Comparison of ENCODE assay signal across 19 cellular contexts in genomic region chr1:154014154-154014910, GRCh38. TPM values are rescaled to one million over a fixed set of nuclear protein-coding genes. Genes with fewer than 3 reads are reported as not detected.
DNase-seq lines count a peak whose midpoint lies in the region; ATAC-seq, FAIRE-seq and TF ChIP-seq lines count a peak whose summit lies in the region.
"Had no signal": no experiment of that assay in that cellular context is flagged by ENCODE, and none has a peak within 500 bp of the region (broad histone marks: within the 10 kb centered on the region; RNA-seq: fewer than 3 reads in every experiment).

No MANE protein-coding gene starts in this region.

- RAD21 ChIA-PET in HCT116 (lab: Charles Lee; ENCODE audit: low non-redundant PET in 1 of 2, low total read pairs in 2 of 2, uncharacterized antibody in 2 of 2, unreplicated experiment in 2 of 2), result no interaction called here

- no peak overlapping the region for H3K4me3 Mint-ChIP-seq in Calu3 (ENCODE audit: low read depth, unreplicated experiment)
- H3K4me3 Mint-ChIP-seq: activated naive CD8-positive, alpha-beta T cell; nephron progenitor cell had no signal

- H3K4me3 ChIP-seq in HCT116 (replicated peaks in 1 of 2; ENCODE audit: low read depth in 1 of 2, low read length in 2 of 2), result no peak overlapping the region
- no peak overlapping the region for H3K4me3 ChIP-seq in adrenal gland
- H3K4me3 ChIP-seq in dorsolateral prefrontal cortex, result no peak overlapping the region
- H3K4me3 ChIP-seq: heart right ventricle, left lung, sigmoid colon, suprapubic skin had no signal

- BruUV-seq in Calu3 (replicated peaks; lab: Mats Ljungman, UMichigan), result no TSS peak
- BruUV-seq in HCT116 (replicated peaks; lab: Mats Ljungman, UMichigan), result no TSS peak

- H3K36me3 ChIP-seq in HCT116 (ENCODE audit: control insufficient read depth in 1 of 2, insufficient read depth in 2 of 2, low read length in 2 of 2) (no peaks in the 10 kb centered on the region), adrenal gland (replicated peaks in 1 of 2) (no peaks in the 10 kb centered on the region)
- H3K36me3 ChIP-seq: heart right ventricle, left lung, sigmoid colon, suprapubic skin had no signal

- POLR2A ChIA-PET in HCT116 (lab: Charles Lee), result no interaction called here

- H3K27ac Mint-ChIP-seq in Calu3 (ENCODE audit: unreplicated experiment), result peak overlapping the region; percentile 7
- H3K27ac Mint-ChIP-seq: activated naive CD8-positive, alpha-beta T cell; nephron progenitor cell had no signal

- no peaks in the 10 kb centered on the region for H3K27me3 Mint-ChIP-seq in Calu3 (ENCODE audit: unreplicated experiment)
- H3K27me3 Mint-ChIP-seq: activated naive CD8-positive, alpha-beta T cell had no signal

- H3K9ac ChIP-seq in HCT116 (ENCODE audit: low read length), result no peak overlapping the region

- 39 to 56% (median 52%) methylated on average over 3 of the region's 3 CpGs for WGBS in adrenal gland, 4 donors

- H3K4me1 ChIP-seq in HCT116 (ENCODE audit: control insufficient read depth in 1 of 2, insufficient read depth in 2 of 2, low read length in 2 of 2) (peaks cover 3 to 6% of the 10 kb centered on the region in 2 experiments; a peak in 2 of 4 replicates), adrenal gland (replicated peaks in 1 of 2) (no peaks in the 10 kb centered on the region)
- H3K4me1 ChIP-seq: heart right ventricle, left lung, sigmoid colon, suprapubic skin had no signal

- no peak overlapping the region for H2AFZ ChIP-seq in HCT116 (ENCODE audit: low read depth, low read length, poor library complexity, severe bottlenecking)

- TF ChIP-seq POLR2A in HCT116 (IDR thresholded peaks at IDR 0.05; ENCODE audit: borderline replicate concordance, extremely low read depth, insufficient read depth, insufficient read length), result no peak
- TF ChIP-seq POLR2A in adrenal gland (IDR thresholded peaks at IDR 0.05), result no peak
- no peak for TF ChIP-seq POLR2A in GM12891 (IDR thresholded peaks at IDR 0.05; ENCODE audit: low read depth, low read length)

- H3K4me1 Mint-ChIP-seq in Calu3 (ENCODE audit: low read depth, unreplicated experiment), result peaks cover 10% of the 10 kb centered on the region
- H3K4me1 Mint-ChIP-seq: nephron progenitor cell had no signal

- FAIRE-seq in GM12891 (lab: Jason Lieb, UNC), result no peak
- FAIRE-seq: TTC549 had no signal

- CTCF ChIA-PET in Calu3 (lab: Charles Lee) (interaction anchor here (0.6 kb wide), 1 partner anchor 139 kb away, joined by 3 read pairs; no protein-coding TSS in a partner anchor), HCT116 (lab: Charles Lee) (no interaction called here)

- H3K9me3 ChIP-seq in HCT116 (ENCODE audit: control insufficient read depth in 1 of 2, insufficient read depth in 1 of 2, low read depth in 1 of 2, low read length in 2 of 2), result no peaks in the 10 kb centered on the region
- no peaks in the 10 kb centered on the region for H3K9me3 ChIP-seq in adrenal gland (replicated peaks in 1 of 3)
- H3K9me3 ChIP-seq: Caco-2, heart right ventricle, left lung, sigmoid colon, suprapubic skin had no signal

- H3K4me2 ChIP-seq in HCT116 (ENCODE audit: low read length), result 0 out of 2 replicates have a peak overlapping the region, but pooled peaks have one; percentile 20

- H4K20me1 ChIP-seq in HCT116 (ENCODE audit: insufficient read depth), result no peaks in the 10 kb centered on the region

- no peak for DNase-seq in Calu3
- DNase-seq in HCT116 (ENCODE audit: low read depth, low spot score), result no peak
- peak in 4 of 7 donors; percentile 30 to 61 (median 43) for DNase-seq in adrenal gland
- DNase-seq in hepatic stellate cell (ENCODE audit: low spot score), result peak; percentile 32
- DNase-seq in foreskin melanocyte, result no peak
- DNase-seq in GM12891 (ENCODE audit: insufficient read length, low spot score), result no peak
- no peak for DNase-seq in dorsolateral prefrontal cortex
- DNase-seq: Caco-2, heart right ventricle, left lung, NCI-H1417 treated with DMSO at 0.1 percent for 48 hours, NCI-H510A, nephron progenitor cell, Right ventricle myocardium superior, sigmoid colon had no signal

- H3K79me2 ChIP-seq in HCT116 (ENCODE audit: insufficient read depth, low read length), result no peaks in the 10 kb centered on the region

- no peaks in the 10 kb centered on the region for H3K9me3 Mint-ChIP-seq in Calu3 (ENCODE audit: low read depth, unreplicated experiment)
- H3K9me3 Mint-ChIP-seq: nephron progenitor cell had no signal

- H3K27ac ChIP-seq in HCT116 (ENCODE audit: low read depth, low read length) (no peak overlapping the region), adrenal gland (no peak overlapping the region), dorsolateral prefrontal cortex (no peak overlapping the region)
- H3K27ac ChIP-seq: heart right ventricle, left lung, sigmoid colon, suprapubic skin had no signal

- TF ChIP-seq RAD21 in HCT116 (IDR thresholded peaks at IDR 0.05; ENCODE audit: low read depth), result no peak

- TF ChIP-seq CTCF in Calu3 (IDR thresholded peaks at IDR 0.05; ENCODE audit: unreplicated experiment), result no peak
- no peak for TF ChIP-seq CTCF in HCT116 (IDR thresholded peaks at IDR 0.05 in 2 of 3, conservative IDR thresholded peaks at IDR 0.05 in 1 of 3; ENCODE audit: borderline replicate concordance in 1 of 3, insufficient read depth in 1 of 3, low read depth in 2 of 3, low read length in 2 of 3)
- peak in 3 of 6 experiments; percentile 8 to 22 (median 16) for TF ChIP-seq CTCF in adrenal gland (IDR thresholded peaks at IDR 0.05)
- no peak for TF ChIP-seq CTCF in dorsolateral prefrontal cortex (IDR thresholded peaks at IDR 0.05 in 54 of 56, conservative IDR thresholded peaks at IDR 0.05 in 2 of 56; ENCODE audit: low read depth in 1 of 56, partially characterized antibody in 56 of 56)

- no peaks in the 10 kb centered on the region for H3K9me2 ChIP-seq in HCT116 (ENCODE audit: insufficient read depth)

- H3K27me3 ChIP-seq in HCT116 (ENCODE audit: insufficient read depth, low read length) (no peaks in the 10 kb centered on the region), adrenal gland (no peaks in the 10 kb centered on the region), dorsolateral prefrontal cortex (no peaks in the 10 kb centered on the region)
- H3K27me3 ChIP-seq: heart right ventricle, left lung, sigmoid colon, suprapubic skin had no signal

- peak; percentile 49 for ATAC-seq in HCT116
- ATAC-seq in GM21360 (IDR thresholded peaks at IDR 0.05; ENCODE audit: unreplicated experiment), result no peak
- ATAC-seq: heart right ventricle, left lung had no signal

- intact Hi-C loops in Calu3 (cut with micrococcal nuclease; ENCODE audit: unreplicated experiment) (no loop called here), HCT116 (cut with micrococcal nuclease) (no loop called here), adrenal gland (cut with DNase I) (loop anchor here in 1 of 2 donors (10.0 kb wide), 1 partner anchor 130 kb away; no protein-coding TSS in a partner anchor), dorsolateral prefrontal cortex (cut with DNase I) (no loop called here)

- no peaks in the 10 kb centered on the region for H3K36me3 Mint-ChIP-seq in Calu3 (ENCODE audit: insufficient read depth, unreplicated experiment)

TF ChIP-seq in HCT116, 20 proteins besides CTCF, POLR2A, EP300 and RAD21:
- peak; percentile 30; the same call in 1 of the 2 replicates for TF ChIP-seq MAX (IDR thresholded peaks at IDR 0.05)
- no peak for TF ChIP-seq SIN3A (IDR thresholded peaks at IDR 0.05; ENCODE audit: low read depth)
TF ChIP-seq in HCT116: peak in this region for 1.

TF ChIP-seq in GM12891, 5 proteins besides CTCF, POLR2A, EP300 and RAD21:
- TF ChIP-seq PAX5 (IDR thresholded peaks at IDR 0.05; ENCODE audit: insufficient read depth, low read length, severe bottlenecking), result no peak
- no peak for TF ChIP-seq POU2F2 (IDR thresholded peaks at IDR 0.05; ENCODE audit: low read depth, low read length)
- no peak for TF ChIP-seq TAF1 (IDR thresholded peaks at IDR 0.05; ENCODE audit: low read depth, low read length)
- TF ChIP-seq SPI1 (IDR thresholded peaks at IDR 0.05; ENCODE audit: low read depth, low read length), result no peak

RNA-seq across cellular contexts. Expression of gene RPS27, which starts 23.8 kb away (rescaled TPM):
- total RNA-seq in Calu3 (2022) (1,532 and 1,783 TPM in 2 replicates), HCT116 (2021; ENCODE audit: unreplicated experiment) (1,905 TPM), adrenal gland (1,000 to 10,000 TPM in 7 of 8 donors, 100 to 1,000 TPM in 1; 943 to 2,886 (median 1,497) TPM), dorsolateral prefrontal cortex (100 to 1,000 TPM; 250 to 825 (median 494) TPM)
- polyA plus RNA-seq in HCT116 (2012), result 4,812 and 5,865 TPM in 2 replicates
- polyA plus RNA-seq in adrenal gland, result 1,000 to 10,000 TPM; 3,330 to 6,436 (median 4,487) TPM
- polyA plus RNA-seq in GM12891 (2012; ENCODE audit: low read depth, missing spikeins), result 19,159 TPM

RNA-seq across cellular contexts. Expression of gene RAB13, which starts 28.2 kb away (rescaled TPM):
- 87.5 and 95.0 TPM in 2 replicates for total RNA-seq in Calu3 (2022)
- total RNA-seq in HCT116 (2021; ENCODE audit: unreplicated experiment), result 93.6 TPM
- 86.0 and 107 TPM in 2 replicates for polyA plus RNA-seq in HCT116 (2012)
- total RNA-seq in adrenal gland, result 100 to 1,000 TPM in 4 of 8 donors, 10 to 100 TPM in 4; 22.9 to 165 (median 96.8) TPM
- 100 to 1,000 TPM; 152 to 328 (median 275) TPM for polyA plus RNA-seq in adrenal gland
- 109 TPM for polyA plus RNA-seq in GM12891 (2012; ENCODE audit: low read depth, missing spikeins)
- total RNA-seq in dorsolateral prefrontal cortex, result 10 to 100 TPM; 10.1 to 72.2 (median 23.7) TPM

RNA-seq across cellular contexts. Expression of gene JTB, which starts 36.9 kb away (rescaled TPM):
- total RNA-seq in Calu3 (2022) (105 and 115 TPM in 2 replicates), HCT116 (2021; ENCODE audit: unreplicated experiment) (123 TPM), adrenal gland (100 to 1,000 TPM; 103 to 327 (median 179) TPM), dorsolateral prefrontal cortex (100 to 1,000 TPM in 5 of 120 experiments, 10 to 100 TPM in 115; 59.2 to 132 (median 78.9) TPM)
- polyA plus RNA-seq in HCT116 (2012), result 99.5 and 119 TPM in 2 replicates
- 100 to 1,000 TPM in 2 of 3 donors, 10 to 100 TPM in 1; 68.3 to 144 (median 140) TPM for polyA plus RNA-seq in adrenal gland
- 127 TPM for polyA plus RNA-seq in GM12891 (2012; ENCODE audit: low read depth, missing spikeins)

RNA-seq across cellular contexts. Expression of gene CREB3L4, which starts 46.6 kb away (rescaled TPM):
- total RNA-seq in Calu3 (2022) (23.2 and 26.5 TPM in 2 replicates), HCT116 (2021; ENCODE audit: unreplicated experiment) (15.3 TPM), adrenal gland (10 to 100 TPM in 7 of 8 donors, 1 to 10 TPM in 1; 5.1 to 16.7 (median 15.0) TPM), dorsolateral prefrontal cortex (10 to 100 TPM in 1 of 120 experiments, 1 to 10 TPM in 119; 1.5 to 11.6 (median 4.5) TPM)
- polyA plus RNA-seq in HCT116 (2012), result 17.8 and 19.1 TPM in 2 replicates
- polyA plus RNA-seq in adrenal gland, result 10 to 100 TPM in 2 of 3 donors, 1 to 10 TPM in 1; 6.3 to 21.8 (median 19.0) TPM
- polyA plus RNA-seq in GM12891 (2012; ENCODE audit: low read depth, missing spikeins), result 10.8 TPM

RNA-seq across cellular contexts. Expression of gene SLC39A1, which starts 51.0 kb away (rescaled TPM):
- total RNA-seq in Calu3 (2022) (138 and 152 TPM in 2 replicates), HCT116 (2021; ENCODE audit: unreplicated experiment) (51.5 TPM), adrenal gland (100 to 1,000 TPM in 7 of 8 donors, 10 to 100 TPM in 1; 96.5 to 173 (median 118) TPM), dorsolateral prefrontal cortex (10 to 100 TPM; 17.4 to 51.3 (median 26.6) TPM)
- polyA plus RNA-seq in HCT116 (2012), result 52.2 and 57.3 TPM in 2 replicates
- polyA plus RNA-seq in adrenal gland, result 10 to 100 TPM; 29.1 to 85.1 (median 63.9) TPM
- polyA plus RNA-seq in GM12891 (2012; ENCODE audit: low read depth, missing spikeins), result 54.0 TPM

Comparison
In these comparisons a context has a peak if more than half of its experiments do, and no peak if none do; other contexts are left out.
1. DNase-seq: peak in adrenal gland (4 of 7) and hepatic stellate cell (single experiment); none in Calu3 (single experiment), HCT116 (single experiment), foreskin melanocyte (single experiment), GM12891 (single experiment) and dorsolateral prefrontal cortex (0 of 10).